18 cellular contexts compared by ENCODE assay signal in genomic region chr17:550041-550398, GRCh38.
A peak's percentile ranks its signal among the peaks of the same experiment; 100 is the strongest.
DNase-seq lines count a peak whose midpoint lies in the region; ATAC-seq, FAIRE-seq and TF ChIP-seq lines count a peak whose summit lies in the region.
"Had no signal": no experiment of that assay in that cellular context is flagged by ENCODE, and none has a peak within 500 bp of the region (broad histone marks: within the 10 kb centered on the region; RNA-seq: fewer than 3 reads in every experiment).

No MANE protein-coding gene starts in this region.

- H2BK12ac ChIP-seq in neuronal stem cell (ENCODE audit: low read length), result no peak overlapping the region

- no peak for ATAC-seq in GM19463 (IDR thresholded peaks at IDR 0.05; ENCODE audit: unreplicated experiment)
- no peak for ATAC-seq in HG03439 (IDR thresholded peaks at IDR 0.05; ENCODE audit: unreplicated experiment)
- ATAC-seq: stimulated activated memory B cell treated with anti-CD40 and anti-IgM and Interleukin-4, amounts not matched to agents 10 μg/mL and 1 μg/mL and 100 μg/mL, for 72 hours; T-helper 17 cell had no signal

- H2BK120ac ChIP-seq in neuronal stem cell (ENCODE audit: low read depth, low read length), result no peak overlapping the region

- no peak overlapping the region for H3K14ac ChIP-seq in neuronal stem cell (ENCODE audit: low read length)

- H2AFZ ChIP-seq in neuronal stem cell (ENCODE audit: low read length), result no peak overlapping the region

- TF ChIP-seq POLR2A in H54 (IDR thresholded peaks at IDR 0.05; ENCODE audit: low read depth, low read length) (no peak), vagina (IDR thresholded peaks at IDR 0.05) (no peak)

- WGBS in neuronal stem cell (ENCODE audit: extremely low coverage in 2 of 2, insufficient read length in 2 of 2, insufficient replicate concordance in 1 of 2), 2 donors, result no CpG with 5 or more reads among the region's 3 CpGs

- H3K4me3 ChIP-seq in ascending aorta (no peak overlapping the region), vagina (no peak overlapping the region), neuronal stem cell (ENCODE audit: low read length in 2 of 2) (peak overlapping the region in 1 of 2 donors; percentile 16)
- H3K4me3 ChIP-seq: MG63, uterus had no signal

- intact Hi-C loops in ascending aorta (cut with DNase I) (no loop called here), vagina (cut with DNase I) (no loop called here)

- TF ChIP-seq CTCF in ascending aorta (IDR thresholded peaks at IDR 0.05) (no peak), vagina (IDR thresholded peaks at IDR 0.05) (no peak)

- H3K27ac ChIP-seq in ascending aorta (peak overlapping the region; percentile 77 to 89), vagina (peak overlapping the region; percentile 63), neuronal stem cell (replicated peaks; ENCODE audit: low read length) (no peak overlapping the region)
- H3K27ac ChIP-seq: uterus had no signal

- peaks cover 0 to 10% of the 10 kb centered on the region in 2 donors for H3K4me1 ChIP-seq in ascending aorta
- peaks cover 8% of the 10 kb centered on the region for H3K4me1 ChIP-seq in vagina
- H3K4me1 ChIP-seq in neuronal stem cell (ENCODE audit: control insufficient read depth in 2 of 2, insufficient read depth in 1 of 2, low read depth in 1 of 2, low read length in 2 of 2), result peaks cover 0 to 4% of the 10 kb centered on the region in 2 donors
- H3K4me1 ChIP-seq: uterus had no signal

- H3K23ac ChIP-seq in neuronal stem cell (ENCODE audit: low read depth, low read length, poor library complexity), result no peak overlapping the region

- H3K27me3 ChIP-seq in ascending aorta (no peaks in the 10 kb centered on the region), vagina (no peaks in the 10 kb centered on the region), neuronal stem cell (ENCODE audit: control insufficient read depth in 3 of 3, insufficient read depth in 3 of 3, low read depth in 1 of 3, low read length in 3 of 3) (no peaks in the 10 kb centered on the region)
- H3K27me3 ChIP-seq: MG63, sigmoid colon, uterus had no signal

- DNase-seq in H54 (ENCODE audit: insufficient read length, low spot score) (peak; percentile 51), ascending aorta (ENCODE audit: low spot score in 2 of 2) (no peak), iris pigment epithelial cell (ENCODE audit: low read depth) (peak; percentile 71), vagina (ENCODE audit: extremely low spot score in 2 of 2) (no peak), neuronal stem cell (ENCODE audit: low spot score) (no peak)
- DNase-seq: activated CD4-positive, CD25-positive, alpha-beta regulatory T cell treated with anti-CD3 and anti-CD28 coated beads, Interleukin-2, amount 50 U/mL, for 72 hours; activated naive CD4-positive, alpha-beta T cell treated with anti-CD3 and anti-CD28 coated beads for 36 hours; CD4-positive, alpha-beta T cell; NCI-H2029 treated with DMSO at 0.1 percent for 48 hours; NCI-H774; RPMI8226; sigmoid colon; T-helper 17 cell; uterus had no signal

- no peak overlapping the region for H2BK5ac ChIP-seq in neuronal stem cell (ENCODE audit: low read length)

- H4K91ac ChIP-seq in neuronal stem cell (ENCODE audit: low read depth, low read length, poor library complexity), result no peak overlapping the region

- no peak overlapping the region for H3K4ac ChIP-seq in neuronal stem cell (ENCODE audit: low read length)

- H3K9ac ChIP-seq in neuronal stem cell (ENCODE audit: low read depth, low read length, poor library complexity), result no peak overlapping the region

- no peak overlapping the region for H4K8ac ChIP-seq in neuronal stem cell (ENCODE audit: low read depth, low read length)

- H3K36me3 ChIP-seq in ascending aorta (peaks cover 5 to 20% of the 10 kb centered on the region in 2 donors), vagina (peaks cover 0 to 15% of the 10 kb centered on the region in 2 donors), neuronal stem cell (replicated peaks in 1 of 2; ENCODE audit: control insufficient read depth in 2 of 2, insufficient read depth in 2 of 2, low read length in 2 of 2) (peaks cover 9 to 52% of the 10 kb centered on the region in 2 donors)
- H3K36me3 ChIP-seq: uterus had no signal

- FAIRE-seq in H54 (lab: Jason Lieb, UNC), result peak; percentile 30

- H3K18ac ChIP-seq in neuronal stem cell (ENCODE audit: low read length), result no peak overlapping the region

- H3K4me2 ChIP-seq in neuronal stem cell (ENCODE audit: insufficient read depth, low read length, poor library complexity, severe bottlenecking), result no peak overlapping the region

- H2AK5ac ChIP-seq in neuronal stem cell (ENCODE audit: low read depth, low read length), result no peak overlapping the region

- H2BK15ac ChIP-seq in neuronal stem cell (ENCODE audit: low read length), result no peak overlapping the region

- no peaks in the 10 kb centered on the region for H3K9me3 ChIP-seq in ascending aorta
- no peaks in the 10 kb centered on the region for H3K9me3 ChIP-seq in vagina
- no peaks in the 10 kb centered on the region for H3K9me3 ChIP-seq in neuronal stem cell (replicated peaks in 1 of 2; ENCODE audit: control insufficient read depth in 2 of 2, insufficient read depth in 1 of 2, low read depth in 1 of 2, low read length in 2 of 2)
- H3K9me3 ChIP-seq: MG63, sigmoid colon, uterus had no signal

- no peaks in the 10 kb centered on the region for H3K79me1 ChIP-seq in neuronal stem cell (ENCODE audit: low read depth, low read length)

Comparison
In these comparisons a context has a peak if more than half of its experiments do, and no peak if none do; other contexts are left out.
1. DNase-seq: peak in H54 (single experiment) and iris pigment epithelial cell (single experiment); none in ascending aorta (0 of 2), vagina (0 of 2) and neuronal stem cell (single experiment).